ENCODE assay signal across 8 cellular contexts in the genomic region with DNA sequence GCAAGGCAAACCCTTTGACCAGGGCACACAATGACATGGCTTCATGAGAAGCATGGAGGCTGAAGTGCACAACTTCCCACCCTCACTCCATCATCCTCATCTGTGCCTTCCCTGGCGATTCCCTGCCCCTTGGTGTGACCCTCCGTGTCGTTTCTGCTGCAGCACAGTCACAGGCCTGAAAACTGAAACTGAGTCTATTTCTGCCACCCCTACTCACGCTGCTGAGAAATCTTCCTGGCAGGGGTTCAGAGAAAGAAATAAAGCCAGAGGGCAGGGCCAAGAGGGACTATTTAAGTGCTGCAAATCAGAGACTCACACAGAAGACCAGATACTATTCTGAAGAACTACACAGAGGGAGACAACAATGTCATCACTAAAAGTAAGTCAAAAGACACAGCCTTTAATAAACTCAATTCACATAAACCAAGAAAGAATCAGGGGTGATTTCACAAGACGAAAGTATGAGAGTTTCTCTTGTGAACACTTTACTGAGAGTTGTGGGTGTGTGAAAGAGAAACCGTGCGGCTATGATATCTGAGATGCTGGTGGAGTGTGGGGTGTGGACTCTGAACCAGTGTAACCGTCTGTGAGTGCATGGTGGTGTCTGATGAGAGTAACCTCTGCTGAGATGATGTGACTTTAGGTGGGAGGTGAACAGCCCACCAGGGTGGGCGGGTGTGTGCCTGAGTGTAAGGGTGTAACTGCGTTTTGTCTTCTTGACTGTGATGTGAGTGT. TPM values are rescaled to one million over a fixed set of nuclear protein-coding genes. Genes with fewer than 3 reads are reported as not detected.
A peak's percentile ranks its signal among the peaks of the same experiment; 100 is the strongest.
DNase-seq lines count a peak whose midpoint lies in the region; ATAC-seq and TF ChIP-seq lines count a peak whose summit lies in the region.

No MANE protein-coding gene starts in this region.

- H3K9me3 Mint-ChIP-seq in activated T-helper 2 cell treated with anti-CD3 and anti-CD28 coated beads, Interferon-gamma antibody, Interleukin-2, Interleukin-4, amounts not matched to agents 10 μg/mL and 5 μg/mL and 100 μg/mL, durations not matched to agents 14 hours and 24 hours and 36 hours: no peaks in the 10 kb centered on the region
- H3K9me3 Mint-ChIP-seq in CD14-positive monocyte: peaks cover 0 to 2% (median 0%) of the 10 kb centered on the region in 7 donors

- peak overlapping the region; percentile 56 for H3K27ac Mint-ChIP-seq in activated T-helper 2 cell treated with anti-CD3 and anti-CD28 coated beads, Interferon-gamma antibody, Interleukin-2, Interleukin-4, amounts not matched to agents 10 μg/mL and 5 μg/mL and 100 μg/mL, durations not matched to agents 14 hours and 24 hours and 36 hours
- no peak overlapping the region for H3K27ac Mint-ChIP-seq in CD14-positive monocyte

- intact Hi-C loops in activated T-helper 2 cell treated with anti-CD3 and anti-CD28 coated beads, Interferon-gamma antibody, Interleukin-2, Interleukin-4, amounts not matched to agents 10 μg/mL and 5 μg/mL and 100 μg/mL, durations not matched to agents 14 hours and 24 hours and 36 hours (cut with micrococcal nuclease): loop anchor here (1.0 to 10.0 kb wide), 3 partner anchors 25 to 166 kb away; a partner anchor contains a TSS
- intact Hi-C loops in CD14-positive monocyte (cut with micrococcal nuclease): loop anchor here in 1 of 2 donors (10.0 kb wide), 1 partner anchor 184 kb away; a partner anchor contains a TSS

- peak; percentile 76 for ATAC-seq in GM19023 (IDR thresholded peaks at IDR 0.05; ENCODE audit: unreplicated experiment)
- peak; percentile 57 for ATAC-seq in HG03045 (IDR thresholded peaks at IDR 0.05; ENCODE audit: unreplicated experiment)

- DNase-seq in activated T-helper 2 cell treated with anti-CD3 and anti-CD28 coated beads, Interferon-gamma antibody, Interleukin-2, Interleukin-4, amounts not matched to agents 10 μg/mL and 5 μg/mL and 100 μg/mL, durations not matched to agents 14 hours and 24 hours and 36 hours (ENCODE audit: low spot score): peak; percentile 46
- peak; percentile 76 for DNase-seq in stimulated activated CD4-positive, alpha-beta T cell treated with anti-CD3 and anti-CD28 coated beads, Interleukin-4, amount 100 ng/mL, for 24 hours
- no peak for DNase-seq in NCI-H146 treated with DMSO at 0.1 percent for 48 hours (lab: John Stamatoyannopoulos, UW; ENCODE audit: unreplicated experiment)
- no peak for DNase-seq in CD14-positive monocyte (ENCODE audit: low spot score)
- no peak for DNase-seq in NCI-H2171 (lab: John Stamatoyannopoulos, UW)
- DNase-seq in NCI-H69 (lab: John Stamatoyannopoulos, UW): no peak

- no peaks in the 10 kb centered on the region for H3K36me3 Mint-ChIP-seq in activated T-helper 2 cell treated with anti-CD3 and anti-CD28 coated beads, Interferon-gamma antibody, Interleukin-2, Interleukin-4, amounts not matched to agents 10 μg/mL and 5 μg/mL and 100 μg/mL, durations not matched to agents 14 hours and 24 hours and 36 hours (ENCODE audit: low read depth)
- no peaks in the 10 kb centered on the region for H3K36me3 Mint-ChIP-seq in CD14-positive monocyte

- peak overlapping the region; percentile 55 for H3K4me3 Mint-ChIP-seq in activated T-helper 2 cell treated with anti-CD3 and anti-CD28 coated beads, Interferon-gamma antibody, Interleukin-2, Interleukin-4, amounts not matched to agents 10 μg/mL and 5 μg/mL and 100 μg/mL, durations not matched to agents 14 hours and 24 hours and 36 hours (ENCODE audit: low read depth)
- H3K4me3 Mint-ChIP-seq in CD14-positive monocyte: no peak overlapping the region

- peaks cover 39% of the 10 kb centered on the region for H3K4me1 Mint-ChIP-seq in activated T-helper 2 cell treated with anti-CD3 and anti-CD28 coated beads, Interferon-gamma antibody, Interleukin-2, Interleukin-4, amounts not matched to agents 10 μg/mL and 5 μg/mL and 100 μg/mL, durations not matched to agents 14 hours and 24 hours and 36 hours (ENCODE audit: low read depth)
- H3K4me1 Mint-ChIP-seq in CD14-positive monocyte: peaks cover 8% of the 10 kb centered on the region

- H3K27me3 Mint-ChIP-seq in activated T-helper 2 cell treated with anti-CD3 and anti-CD28 coated beads, Interferon-gamma antibody, Interleukin-2, Interleukin-4, amounts not matched to agents 10 μg/mL and 5 μg/mL and 100 μg/mL, durations not matched to agents 14 hours and 24 hours and 36 hours (ENCODE audit: low read depth): peaks cover 7% of the 10 kb centered on the region
- peaks cover 0 to 6% (median 3%) of the 10 kb centered on the region in 3 donors for H3K27me3 Mint-ChIP-seq in CD14-positive monocyte (ENCODE audit: low read depth in 3 of 3)

- TF ChIP-seq CTCF in CD14-positive monocyte (IDR thresholded peaks at IDR 0.05): no peak

RNA-seq across cellular contexts. Expression of a gene that starts 23.5 kb away (rescaled TPM):
- total RNA-seq in activated T-helper 2 cell treated with anti-CD3 and anti-CD28 coated beads, Interferon-gamma antibody, Interleukin-2, Interleukin-4, amounts not matched to agents 10 μg/mL and 5 μg/mL and 100 μg/mL, durations not matched to agents 14 hours and 24 hours and 36 hours: not detected in 2 replicates
- polyA plus RNA-seq in CD14-positive monocyte: not detected

RNA-seq across cellular contexts. Expression of a gene that starts 25.1 kb away (rescaled TPM):
- not detected in 2 replicates for total RNA-seq in activated T-helper 2 cell treated with anti-CD3 and anti-CD28 coated beads, Interferon-gamma antibody, Interleukin-2, Interleukin-4, amounts not matched to agents 10 μg/mL and 5 μg/mL and 100 μg/mL, durations not matched to agents 14 hours and 24 hours and 36 hours
- not detected for polyA plus RNA-seq in CD14-positive monocyte

RNA-seq across cellular contexts. Expression of a gene that starts 58.6 kb away (rescaled TPM):
- 0.30 TPM in 1 of 2 replicates, not detected in the other for total RNA-seq in activated T-helper 2 cell treated with anti-CD3 and anti-CD28 coated beads, Interferon-gamma antibody, Interleukin-2, Interleukin-4, amounts not matched to agents 10 μg/mL and 5 μg/mL and 100 μg/mL, durations not matched to agents 14 hours and 24 hours and 36 hours
- polyA plus RNA-seq in CD14-positive monocyte: 1 to 10 TPM in 1 of 2 donors, under 1 TPM in 1; 0.82 to 1.9 TPM

Comparison
In these comparisons a context has a peak if more than half of its experiments do, and no peak if none do; other contexts are left out.
1. DNase-seq: peak in activated T-helper 2 cell treated with anti-CD3 and anti-CD28 coated beads, Interferon-gamma antibody, Interleukin-2, Interleukin-4, amounts not matched to agents 10 μg/mL and 5 μg/mL and 100 μg/mL, durations not matched to agents 14 hours and 24 hours and 36 hours (single experiment) and stimulated activated CD4-positive, alpha-beta T cell treated with anti-CD3 and anti-CD28 coated beads, Interleukin-4, amount 100 ng/mL, for 24 hours (single experiment); none in NCI-H146 treated with DMSO at 0.1 percent for 48 hours (single experiment), CD14-positive monocyte (single experiment), NCI-H2171 (single experiment) and NCI-H69 (single experiment).